Comparison of ENCODE assay signal across 8 cellular contexts in the genomic region with DNA sequence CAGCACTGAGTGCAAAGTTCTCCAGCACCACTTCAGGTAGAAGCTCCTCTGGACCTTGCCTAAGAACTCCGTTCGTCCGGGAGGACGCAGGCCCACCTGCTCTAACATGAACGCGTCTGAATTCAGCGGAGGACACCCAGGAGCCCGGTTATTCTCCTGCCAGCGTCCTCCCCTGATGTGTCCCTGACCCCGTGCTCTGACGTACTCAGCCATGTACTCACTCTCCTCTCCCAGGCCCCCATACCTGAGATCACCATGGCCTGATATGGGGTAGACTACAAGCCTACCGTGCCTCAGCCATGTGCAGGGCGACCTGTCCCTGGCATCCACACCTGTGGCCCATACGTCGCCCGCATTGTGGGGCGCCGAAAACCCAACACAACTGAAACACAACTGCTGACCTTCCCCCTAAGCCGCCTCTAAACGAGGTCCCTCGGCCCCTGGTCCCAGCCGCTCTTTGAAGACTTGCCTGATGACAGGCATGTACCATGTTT. TPM values are rescaled to one million over a fixed set of nuclear protein-coding genes. Genes with fewer than 3 reads are reported as not detected.
DNase-seq lines count a peak whose midpoint lies in the region; ATAC-seq, FAIRE-seq and TF ChIP-seq lines count a peak whose summit lies in the region.

No MANE protein-coding gene starts in this region.

- no peak for ATAC-seq in natural killer cell treated with Interleukin-12 subunit alpha and Interleukin-12 subunit beta and Interleukin-15 and Interleukin-18, amount 100 ng/mL, for 72 hours

- no peaks in the 10 kb centered on the region for H4K20me1 ChIP-seq in OCI-LY3 (ENCODE audit: insufficient read depth, low read length)

- H3K4me1 ChIP-seq in OCI-LY3 (ENCODE audit: low read length) (peaks cover 15% of the 10 kb centered on the region), endocrine pancreas (ENCODE audit: control insufficient read depth, insufficient read depth, low read length) (no peaks in the 10 kb centered on the region)

- H3K36me3 ChIP-seq in OCI-LY3 (replicated peaks; ENCODE audit: low read depth, low read length) (peaks cover 6% of the 10 kb centered on the region), endocrine pancreas (ENCODE audit: control insufficient read depth, insufficient read depth, low read length) (no peaks in the 10 kb centered on the region)

- DNase-seq in NCI-H1105 (lab: John Stamatoyannopoulos, UW) (peak; percentile 18), NCI-H1105 treated with DMSO at 0.1 percent for 48 hours (lab: John Stamatoyannopoulos, UW) (no peak), middle frontal gyrus (ENCODE audit: extremely low spot score, low spot score) (no peak), HTR-8/SVneo (ENCODE audit: insufficient read length, low spot score) (no peak), glomerular visceral epithelial cell (ENCODE audit: extremely low spot score) (no peak)
- DNase-seq in natural killer cell treated with Interleukin-12 subunit alpha and Interleukin-12 subunit beta and Interleukin-15 and Interleukin-18, amount 100 ng/mL, for 72 hours (ENCODE audit: low spot score): no peak

- H3K27me3 Mint-ChIP-seq in natural killer cell treated with Interleukin-12 subunit alpha and Interleukin-12 subunit beta and Interleukin-15 and Interleukin-18, amount 100 ng/mL, for 72 hours: no peaks in the 10 kb centered on the region

- peak overlapping the region; percentile 66 for H3K27ac ChIP-seq in OCI-LY3 (ENCODE audit: low read length)

- H3K27me3 ChIP-seq in OCI-LY3 (ENCODE audit: low read depth, low read length) (no peaks in the 10 kb centered on the region), endocrine pancreas (ENCODE audit: control insufficient read depth, insufficient read depth, low read length) (no peaks in the 10 kb centered on the region)

- peaks cover 26% of the 10 kb centered on the region for H3K79me2 ChIP-seq in OCI-LY3 (ENCODE audit: low read length)

- H3K27ac Mint-ChIP-seq in natural killer cell treated with Interleukin-12 subunit alpha and Interleukin-12 subunit beta and Interleukin-15 and Interleukin-18, amount 100 ng/mL, for 72 hours: peak overlapping the region; percentile 82 to 93

- peaks cover under 1% of the 10 kb centered on the region for H3K36me3 Mint-ChIP-seq in natural killer cell treated with Interleukin-12 subunit alpha and Interleukin-12 subunit beta and Interleukin-15 and Interleukin-18, amount 100 ng/mL, for 72 hours

- H3K9me3 ChIP-seq in OCI-LY3 (ENCODE audit: insufficient read depth, low read length) (no peaks in the 10 kb centered on the region), endocrine pancreas (ENCODE audit: control insufficient read depth, low read length) (no peaks in the 10 kb centered on the region)

- H3K4me2 ChIP-seq in OCI-LY3 (ENCODE audit: low read length): peak overlapping the region; percentile 95

- H3K9me3 Mint-ChIP-seq in natural killer cell treated with Interleukin-12 subunit alpha and Interleukin-12 subunit beta and Interleukin-15 and Interleukin-18, amount 100 ng/mL, for 72 hours: no peaks in the 10 kb centered on the region

- TF ChIP-seq CTCF in OCI-LY3 (IDR thresholded peaks at IDR 0.05; ENCODE audit: low read depth, low read length): no peak

- peak overlapping the region; percentile 96 for H3K4me3 Mint-ChIP-seq in natural killer cell treated with Interleukin-12 subunit alpha and Interleukin-12 subunit beta and Interleukin-15 and Interleukin-18, amount 100 ng/mL, for 72 hours

- H3K9ac ChIP-seq in OCI-LY3 (ENCODE audit: low read length) (peak overlapping the region; percentile 94), endocrine pancreas (ENCODE audit: control insufficient read depth, insufficient read depth, low read length) (peak overlapping the region; percentile 55)

- peaks cover 31 to 32% of the 10 kb centered on the region in 2 donors for H3K4me1 Mint-ChIP-seq in natural killer cell treated with Interleukin-12 subunit alpha and Interleukin-12 subunit beta and Interleukin-15 and Interleukin-18, amount 100 ng/mL, for 72 hours (ENCODE audit: low read depth in 2 of 2)

- H3K4me3 ChIP-seq in OCI-LY3 (ENCODE audit: low read length) (peak overlapping the region; percentile 93), endocrine pancreas (ENCODE audit: control insufficient read depth, insufficient read depth, low read length) (no peak overlapping the region)

- peak overlapping the region; percentile 8; the same call in 1 of the 2 replicates for H2AFZ ChIP-seq in OCI-LY3 (ENCODE audit: low read depth, low read length)

- no peak for FAIRE-seq in HTR-8/SVneo (lab: Jason Lieb, UNC)

RNA-seq across cellular contexts. Expression of a gene that starts 0.7 kb away (rescaled TPM):
- 10 to 100 TPM in 1 of 2 donors, 1 to 10 TPM in 1; 8.4 to 18.5 TPM for total RNA-seq in natural killer cell treated with Interleukin-12 subunit alpha and Interleukin-12 subunit beta and Interleukin-15 and Interleukin-18, amount 100 ng/mL, for 72 hours

RNA-seq across cellular contexts. Expression of a gene that starts 12.2 kb away (rescaled TPM):
- total RNA-seq in natural killer cell treated with Interleukin-12 subunit alpha and Interleukin-12 subunit beta and Interleukin-15 and Interleukin-18, amount 100 ng/mL, for 72 hours: 1 to 10 TPM in 1 of 2 donors, under 1 TPM in 1; 0.59 to 3.2 TPM

RNA-seq across cellular contexts. Expression of a gene that starts 20.6 kb away (rescaled TPM):
- 100 to 1,000 TPM; 757 to 786 TPM for total RNA-seq in natural killer cell treated with Interleukin-12 subunit alpha and Interleukin-12 subunit beta and Interleukin-15 and Interleukin-18, amount 100 ng/mL, for 72 hours

RNA-seq across cellular contexts. Expression of a gene that starts 26.9 kb away (rescaled TPM):
- under 1 TPM; 0.71 to 0.86 TPM for total RNA-seq in natural killer cell treated with Interleukin-12 subunit alpha and Interleukin-12 subunit beta and Interleukin-15 and Interleukin-18, amount 100 ng/mL, for 72 hours

RNA-seq across cellular contexts. Expression of a gene that starts 32.2 kb away (rescaled TPM):
- 1 to 10 TPM; 3.2 to 5.3 TPM for total RNA-seq in natural killer cell treated with Interleukin-12 subunit alpha and Interleukin-12 subunit beta and Interleukin-15 and Interleukin-18, amount 100 ng/mL, for 72 hours
